ENCODE assay signal across 17 cellular contexts in genomic region chr6:109204511-109204910, GRCh38.
DNase-seq lines count a peak whose midpoint lies in the region; ATAC-seq, FAIRE-seq and TF ChIP-seq lines count a peak whose summit lies in the region.
"Had no signal": no experiment of that assay in that cellular context is flagged by ENCODE, and none has a peak within 500 bp of the region (broad histone marks: within the 10 kb centered on the region; RNA-seq: fewer than 3 reads in every experiment).

No MANE protein-coding gene starts in this region.

- DNase-seq in M059J (ENCODE audit: low read depth) (peak; percentile 12), astrocyte of the hippocampus (ENCODE audit: low read depth, low spot score) (peak; percentile 22), renal cortical epithelial cell (ENCODE audit: low read depth) (peak; percentile 30), H54 (ENCODE audit: insufficient read length, low spot score) (no peak)
- DNase-seq in stimulated activated naive B cell treated with anti-CD40 and anti-IgM and Interleukin-4, amounts not matched to agents 10 μg/mL and 1 μg/mL and 100 μg/mL, for 72 hours = no peak
- DNase-seq: C1 segment of cervical spinal cord; Calu3; CD4-positive, alpha-beta memory T cell; COR-L47; DMS79 treated with DMSO at 0.1 percent for 48 hours; GF-D8; GM23248; H9; HFFc6 had no signal

- no peak overlapping the region for H3K27ac Mint-ChIP-seq in stimulated activated naive B cell treated with anti-CD40 and anti-IgM and Interleukin-4, amounts not matched to agents 10 μg/mL and 1 μg/mL and 100 μg/mL, for 72 hours
- H3K27ac Mint-ChIP-seq: CD4-positive, alpha-beta memory T cell; H9; HFFc6 had no signal

- no peaks in the 10 kb centered on the region for H3K27me3 Mint-ChIP-seq in stimulated activated naive B cell treated with anti-CD40 and anti-IgM and Interleukin-4, amounts not matched to agents 10 μg/mL and 1 μg/mL and 100 μg/mL, for 72 hours
- H3K27me3 Mint-ChIP-seq: CD4-positive, alpha-beta memory T cell had no signal

- H3K4me3 Mint-ChIP-seq in stimulated activated naive B cell treated with anti-CD40 and anti-IgM and Interleukin-4, amounts not matched to agents 10 μg/mL and 1 μg/mL and 100 μg/mL, for 72 hours = no peak overlapping the region
- H3K4me3 Mint-ChIP-seq: CD4-positive, alpha-beta memory T cell; H9; HFFc6 had no signal

- H3K4me1 Mint-ChIP-seq in stimulated activated naive B cell treated with anti-CD40 and anti-IgM and Interleukin-4, amounts not matched to agents 10 μg/mL and 1 μg/mL and 100 μg/mL, for 72 hours = no peaks in the 10 kb centered on the region
- H3K4me1 Mint-ChIP-seq: CD4-positive, alpha-beta memory T cell; H9 had no signal

- no peak for FAIRE-seq in H54 (lab: Jason Lieb, UNC)
- FAIRE-seq: GM18507, H1 had no signal

- H3K9me3 Mint-ChIP-seq in stimulated activated naive B cell treated with anti-CD40 and anti-IgM and Interleukin-4, amounts not matched to agents 10 μg/mL and 1 μg/mL and 100 μg/mL, for 72 hours = no peaks in the 10 kb centered on the region
- H3K9me3 Mint-ChIP-seq: H9, HFFc6 had no signal

- ATAC-seq in GM19397 (IDR thresholded peaks at IDR 0.05; ENCODE audit: unreplicated experiment) = no peak
- ATAC-seq in stimulated activated naive B cell treated with anti-CD40 and anti-IgM and Interleukin-4, amounts not matched to agents 10 μg/mL and 1 μg/mL and 100 μg/mL, for 72 hours (replicated peaks) = no peak

- no peak for TF ChIP-seq POLR2A in H54 (IDR thresholded peaks at IDR 0.05; ENCODE audit: low read depth, low read length)

- no peaks in the 10 kb centered on the region for H3K36me3 Mint-ChIP-seq in stimulated activated naive B cell treated with anti-CD40 and anti-IgM and Interleukin-4, amounts not matched to agents 10 μg/mL and 1 μg/mL and 100 μg/mL, for 72 hours
- H3K36me3 Mint-ChIP-seq: CD4-positive, alpha-beta memory T cell had no signal

Comparison
In these comparisons a context has a peak if more than half of its experiments do, and no peak if none do; other contexts are left out.
1. DNase-seq: peak in M059J (single experiment), astrocyte of the hippocampus (single experiment) and renal cortical epithelial cell (single experiment); none in H54 (single experiment) and stimulated activated naive B cell treated with anti-CD40 and anti-IgM and Interleukin-4, amounts not matched to agents 10 μg/mL and 1 μg/mL and 100 μg/mL, for 72 hours (single experiment).